Comparison of ENCODE assay signal across 30 cellular contexts in the genomic region with DNA sequence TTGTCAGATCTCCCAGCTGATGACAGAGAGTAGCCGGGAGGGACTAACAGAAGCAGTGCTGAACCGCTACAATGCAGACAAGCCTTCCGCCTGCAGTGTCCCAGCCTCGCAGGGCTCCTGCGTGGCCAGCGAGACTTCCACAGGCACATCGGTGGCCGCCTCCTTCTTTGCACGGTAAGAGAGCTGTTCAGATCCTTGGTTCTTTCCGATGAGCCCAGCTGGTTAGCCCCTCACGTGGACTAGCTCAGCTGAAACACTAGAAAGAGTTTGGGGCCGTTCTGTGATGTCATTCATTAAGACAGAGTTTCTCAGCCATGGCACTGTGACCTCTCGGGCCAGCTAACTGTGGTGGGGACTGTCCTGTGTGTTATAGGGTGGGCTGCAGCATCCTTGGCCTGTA.
"Had no signal": no experiment of that assay in that cellular context is flagged by ENCODE, and none has a peak within 500 bp of the region (broad histone marks: within the 10 kb centered on the region; RNA-seq: fewer than 3 reads in every experiment).

No MANE protein-coding gene starts in this region.

- ATAC-seq: left colon; left ventricle myocardium superior; lower lobe of right lung; natural killer cell; psoas muscle; sciatic nerve; stimulated activated naive CD8-positive, alpha-beta T cell treated with anti-CD3 and anti-CD28 coated beads, Interleukin-15, amount 100 ng/mL, for 72 hours had no signal

- H3K27me3 ChIP-seq: ovary, thyroid gland had no signal

- H3K36me3 ChIP-seq: esophagus squamous epithelium, lower lobe of right lung, ovary, suprapubic skin, thyroid gland had no signal

- H3K9me3 Mint-ChIP-seq: immature natural killer cell; natural killer cell; stimulated activated naive CD8-positive, alpha-beta T cell treated with anti-CD3 and anti-CD28 coated beads, Interleukin-15, amount 100 ng/mL, for 72 hours; type B pancreatic cell had no signal

- H3K4me1 ChIP-seq: esophagus squamous epithelium, lower lobe of right lung, psoas muscle, suprapubic skin, thyroid gland had no signal

- H3K4me1 Mint-ChIP-seq: immature natural killer cell; natural killer cell; stimulated activated naive CD8-positive, alpha-beta T cell treated with anti-CD3 and anti-CD28 coated beads, Interleukin-15, amount 100 ng/mL, for 72 hours had no signal

- H3K4me2 ChIP-seq: smooth muscle cell had no signal

- H3K9me3 ChIP-seq: esophagus squamous epithelium, lower lobe of right lung, ovary, psoas muscle, suprapubic skin, thyroid gland had no signal

- H3K36me3 Mint-ChIP-seq: immature natural killer cell, natural killer cell had no signal

- H3K27ac Mint-ChIP-seq: immature natural killer cell; natural killer cell; stimulated activated naive CD8-positive, alpha-beta T cell treated with anti-CD3 and anti-CD28 coated beads, Interleukin-15, amount 100 ng/mL, for 72 hours; type B pancreatic cell had no signal

- DNase-seq: dermis blood vessel endothelial cell; effector memory CD4-positive, alpha-beta T cell; erythroblast; esophagus squamous epithelium; foreskin melanocyte; glutamatergic neuron; hypothalamus; immature natural killer cell; islet precursor cell; kidney glomerular epithelial cell; left colon; left ventricle myocardium superior; lower lobe of right lung; natural killer cell; occipital lobe; ovary; posterior cingulate gyrus; psoas muscle; stimulated activated CD4-positive, alpha-beta T cell treated with anti-CD3 and anti-CD28 coated beads, Interleukin-12 subunit alpha, Interleukin-12 subunit beta, amount 100 ng/mL, for 4 hours; stimulated activated CD4-positive, alpha-beta T cell treated with anti-CD3 and anti-CD28 coated beads, Interleukin-1b, Interleukin-23, amount 100 ng/mL, for 48 hours; stimulated activated CD4-positive, alpha-beta T cell treated with anti-CD3 and anti-CD28 coated beads, Interleukin-4, amount 100 ng/mL, for 1 hour; stimulated activated CD8-positive, alpha-beta memory T cell treated with anti-CD3 and anti-CD28 coated beads, Interleukin-4, amount 100 ng/mL, for 48 hours; stimulated activated naive CD4-positive, alpha-beta T cell; stimulated activated naive CD8-positive, alpha-beta T cell treated with anti-CD3 and anti-CD28 coated beads, Interleukin-15, amount 100 ng/mL, for 72 hours; thyroid gland had no signal

- H3K27ac ChIP-seq: coronary artery, esophagus squamous epithelium, lower lobe of right lung, ovary, psoas muscle, suprapubic skin, thyroid gland had no signal

- H3K4me3 Mint-ChIP-seq: immature natural killer cell; natural killer cell; stimulated activated naive CD8-positive, alpha-beta T cell treated with anti-CD3 and anti-CD28 coated beads, Interleukin-15, amount 100 ng/mL, for 72 hours; type B pancreatic cell had no signal

- H3K4me3 ChIP-seq: coronary artery, esophagus squamous epithelium, lower lobe of right lung, ovary, psoas muscle, smooth muscle cell, suprapubic skin, thyroid gland had no signal
